Comparison of ENCODE assay signal across 14 cellular contexts in the genomic region with DNA sequence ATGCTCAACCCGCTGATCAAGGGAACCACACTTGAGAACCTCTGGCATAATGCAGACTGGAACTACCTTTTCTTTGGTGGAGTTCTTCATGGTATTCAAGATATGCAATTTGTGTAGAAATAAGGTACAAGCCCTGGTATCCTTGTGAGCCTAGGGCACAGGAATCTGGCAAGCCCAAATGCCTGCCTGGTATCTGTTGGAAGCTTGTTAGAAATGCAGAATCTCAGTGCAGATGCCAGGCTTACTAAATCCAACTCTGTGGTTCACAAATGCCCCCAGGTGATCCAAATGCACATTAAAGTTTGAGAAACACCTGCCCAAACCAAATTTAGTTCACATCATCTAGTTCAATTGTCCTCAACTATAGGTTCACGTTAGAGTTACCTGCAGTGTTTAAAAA.
"Had no signal": no experiment of that assay in that cellular context is flagged by ENCODE, and none has a peak within 500 bp of the region (broad histone marks: within the 10 kb centered on the region; RNA-seq: fewer than 3 reads in every experiment).

No MANE protein-coding gene starts in this region.

- H3K27me3 Mint-ChIP-seq: dendritic cell treated with granulocyte-macrophage colony-stimulating factor and Interleukin-4, amounts not matched to agents 40 ng/mL and 50 ng/mL, for 4 days; type B pancreatic cell had no signal

- ATAC-seq: left colon, natural killer cell had no signal

- H3K4me1 Mint-ChIP-seq: natural killer cell had no signal

- H3K36me3 Mint-ChIP-seq: mesothelial cell of epicardium, natural killer cell, type B pancreatic cell had no signal

- H3K27ac Mint-ChIP-seq: dendritic cell treated with granulocyte-macrophage colony-stimulating factor and Interleukin-4, amounts not matched to agents 40 ng/mL and 50 ng/mL, for 4 days; mesothelial cell of epicardium; natural killer cell; type B pancreatic cell had no signal

- H3K9me3 Mint-ChIP-seq: dendritic cell treated with granulocyte-macrophage colony-stimulating factor and Interleukin-4, amounts not matched to agents 40 ng/mL and 50 ng/mL, for 4 days; mesothelial cell of epicardium; natural killer cell; neural crest cell; type B pancreatic cell had no signal

- H3K4me3 Mint-ChIP-seq: dendritic cell treated with granulocyte-macrophage colony-stimulating factor and Interleukin-4, amounts not matched to agents 40 ng/mL and 50 ng/mL, for 4 days; mesothelial cell of epicardium; natural killer cell; neural crest cell; type B pancreatic cell had no signal

- DNase-seq: esophagus squamous epithelium; glutamatergic neuron; kidney; left colon; natural killer cell; posterior cingulate gyrus; small intestine; stimulated activated CD4-positive, alpha-beta T cell treated with anti-CD3 and anti-CD28 coated beads, Interleukin-12 subunit alpha, Interleukin-12 subunit beta, amount 100 ng/mL, for 4 hours; stimulated activated naive CD4-positive, alpha-beta T cell; thyroid gland had no signal
